Comparison of ENCODE assay signal across 8 cellular contexts in the genomic region with DNA sequence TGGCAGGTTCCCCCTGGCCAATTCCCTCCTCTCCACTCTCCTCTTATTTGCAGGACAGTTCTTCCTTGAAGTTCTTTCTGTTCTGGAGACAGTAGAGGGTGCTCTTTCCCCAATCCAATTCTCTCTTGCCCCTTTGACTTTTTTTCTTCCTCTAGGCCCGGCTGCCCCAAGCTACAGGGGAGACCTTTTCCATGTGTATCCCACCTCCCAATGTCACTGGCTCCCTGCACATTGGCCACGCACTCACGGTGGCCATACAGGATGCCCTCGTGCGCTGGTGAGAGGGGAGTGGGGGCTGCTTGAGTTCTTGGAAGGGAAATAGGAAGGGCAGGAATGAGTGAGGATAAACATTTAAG. TPM values are rescaled to one million over a fixed set of nuclear protein-coding genes. Genes with fewer than 3 reads are reported as not detected.
A peak's percentile ranks its signal among the peaks of the same experiment; 100 is the strongest.
DNase-seq lines count a peak whose midpoint lies in the region; ATAC-seq and TF ChIP-seq lines count a peak whose summit lies in the region.

No MANE protein-coding gene starts in this region.

- no peak overlapping the region for H2AK5ac ChIP-seq in neuronal stem cell (ENCODE audit: low read depth, low read length)

- peak overlapping the region; percentile 94 for H3K27ac Mint-ChIP-seq in activated T-cell treated with anti-CD3 and anti-CD28 coated beads, Interleukin-2, amount 50 U/mL, for 24 hours

- H3K4me1 ChIP-seq in foreskin keratinocyte (peaks cover 7% of the 10 kb centered on the region), neuronal stem cell (ENCODE audit: control insufficient read depth in 2 of 2, insufficient read depth in 1 of 2, low read depth in 1 of 2, low read length in 2 of 2) (peaks cover 5 to 13% of the 10 kb centered on the region in 2 donors)

- H4K8ac ChIP-seq in neuronal stem cell (ENCODE audit: low read depth, low read length), result no peak overlapping the region

- DNase-seq in AG09319 (ENCODE audit: extremely low read depth, low read depth) (peak; percentile 32), NCI-H2227 (lab: John Stamatoyannopoulos, UW; ENCODE audit: unreplicated experiment) (peak; percentile 60), foreskin keratinocyte (peak in 1 of 2 donors; percentile 48), neuronal stem cell (ENCODE audit: low spot score) (peak; percentile 67), NK-92 (lab: John Stamatoyannopoulos, UW; ENCODE audit: unreplicated experiment) (no peak)
- peak; percentile 46 for DNase-seq in activated T-cell treated with anti-CD3 and anti-CD28 coated beads, Interleukin-2, amount 50 U/mL, for 24 hours

- no peak for ATAC-seq in foreskin keratinocyte
- ATAC-seq in HG03432 (IDR thresholded peaks at IDR 0.05; ENCODE audit: unreplicated experiment), result no peak

- no peaks in the 10 kb centered on the region for H3K27me3 Mint-ChIP-seq in activated T-cell treated with anti-CD3 and anti-CD28 coated beads, Interleukin-2, amount 50 U/mL, for 24 hours

- peaks cover 92% of the 10 kb centered on the region for H3K36me3 Mint-ChIP-seq in activated T-cell treated with anti-CD3 and anti-CD28 coated beads, Interleukin-2, amount 50 U/mL, for 24 hours (ENCODE audit: low read depth)

- H3K27ac ChIP-seq in foreskin keratinocyte (no peak overlapping the region), neuronal stem cell (replicated peaks; ENCODE audit: low read length) (no peak overlapping the region)

- H2BK15ac ChIP-seq in neuronal stem cell (ENCODE audit: low read length), result no peak overlapping the region

- no peak overlapping the region for H2BK5ac ChIP-seq in neuronal stem cell (ENCODE audit: low read length)

- no peak overlapping the region for H2BK120ac ChIP-seq in neuronal stem cell (ENCODE audit: low read depth, low read length)

- no peak overlapping the region for H3K14ac ChIP-seq in neuronal stem cell (ENCODE audit: low read length)

- H3K27me3 ChIP-seq in foreskin keratinocyte (no peaks in the 10 kb centered on the region), neuronal stem cell (ENCODE audit: control insufficient read depth in 3 of 3, insufficient read depth in 3 of 3, low read depth in 1 of 3, low read length in 3 of 3) (no peaks in the 10 kb centered on the region)

- TF ChIP-seq CTCF in AG09319 (IDR thresholded peaks at IDR 0.05; ENCODE audit: low read depth, low read length) (peak; percentile 74), GM12872 (IDR thresholded peaks at IDR 0.05; ENCODE audit: insufficient read depth, low read depth, low read length) (peak; percentile 66), foreskin keratinocyte (conservative IDR thresholded peaks at IDR 0.05) (peak; percentile 85)

- peak overlapping the region; percentile 92 for H3K4me3 Mint-ChIP-seq in activated T-cell treated with anti-CD3 and anti-CD28 coated beads, Interleukin-2, amount 50 U/mL, for 24 hours

- H3K36me3 ChIP-seq in neuronal stem cell (replicated peaks in 1 of 2; ENCODE audit: control insufficient read depth in 2 of 2, insufficient read depth in 2 of 2, low read length in 2 of 2), result peaks cover 39 to 73% of the 10 kb centered on the region in 2 donors

- H3K18ac ChIP-seq in neuronal stem cell (ENCODE audit: low read length), result no peak overlapping the region

- H3K9me3 ChIP-seq in neuronal stem cell (replicated peaks in 1 of 2; ENCODE audit: control insufficient read depth in 2 of 2, insufficient read depth in 1 of 2, low read depth in 1 of 2, low read length in 2 of 2), result no peaks in the 10 kb centered on the region

- no peaks in the 10 kb centered on the region for H3K9me3 Mint-ChIP-seq in activated T-cell treated with anti-CD3 and anti-CD28 coated beads, Interleukin-2, amount 50 U/mL, for 24 hours

- no peak overlapping the region for H2BK12ac ChIP-seq in neuronal stem cell (ENCODE audit: low read length)

- no peak overlapping the region for H3K9ac ChIP-seq in neuronal stem cell (ENCODE audit: low read depth, low read length, poor library complexity)

- no peak overlapping the region for H3K23ac ChIP-seq in neuronal stem cell (ENCODE audit: low read depth, low read length, poor library complexity)

- H2AFZ ChIP-seq in neuronal stem cell (ENCODE audit: low read length), result peak overlapping the region; percentile 25

- H3K4me3 ChIP-seq in neuronal stem cell (ENCODE audit: low read length in 2 of 2), result no peak overlapping the region

- no peak overlapping the region for H3K4ac ChIP-seq in neuronal stem cell (ENCODE audit: low read length)

- whole genome bisulfite sequencing in neuronal stem cell (ENCODE audit: extremely low coverage in 2 of 2, insufficient read length in 2 of 2, insufficient replicate concordance in 1 of 2), 2 donors, result no CpG with 5 or more reads among the region's 5 CpGs

- H3K4me2 ChIP-seq in neuronal stem cell (ENCODE audit: insufficient read depth, low read length, poor library complexity, severe bottlenecking), result no peak overlapping the region

- H3K79me1 ChIP-seq in neuronal stem cell (ENCODE audit: low read depth, low read length), result no peaks in the 10 kb centered on the region

- no peak overlapping the region for H4K91ac ChIP-seq in neuronal stem cell (ENCODE audit: low read depth, low read length, poor library complexity)

- peaks cover 46% of the 10 kb centered on the region for H3K4me1 Mint-ChIP-seq in activated T-cell treated with anti-CD3 and anti-CD28 coated beads, Interleukin-2, amount 50 U/mL, for 24 hours (ENCODE audit: low read depth)

RNA-seq across cellular contexts. Expression of a gene that starts 1.5 kb away (rescaled TPM):
- total RNA-seq in foreskin keratinocyte, result 26.4 and 32.5 TPM in 2 replicates
- polyA plus RNA-seq in foreskin keratinocyte, result 18.1 and 21.5 TPM in 2 replicates
- 25.0 TPM for polyA plus RNA-seq in neuronal stem cell (2013, experiment 1 of 2)
- 24.8 TPM for polyA plus RNA-seq in neuronal stem cell (2013, experiment 2 of 2)

RNA-seq across cellular contexts. Expression of a gene that starts 7.6 kb away (rescaled TPM):
- total RNA-seq in foreskin keratinocyte, result 23.6 and 25.9 TPM in 2 replicates
- 33.1 and 38.8 TPM in 2 replicates for polyA plus RNA-seq in foreskin keratinocyte
- polyA plus RNA-seq in neuronal stem cell (2013, experiment 1 of 2), result 54.0 TPM
- polyA plus RNA-seq in neuronal stem cell (2013, experiment 2 of 2), result 54.9 TPM

RNA-seq across cellular contexts. Expression of a gene that starts 16.4 kb away (rescaled TPM):
- not detected in 2 replicates for total RNA-seq in foreskin keratinocyte
- not detected in 2 replicates for polyA plus RNA-seq in foreskin keratinocyte
- not detected for polyA plus RNA-seq in neuronal stem cell (2013, experiment 1 of 2)
- polyA plus RNA-seq in neuronal stem cell (2013, experiment 2 of 2), result not detected

RNA-seq across cellular contexts. Expression of a gene that starts 25.2 kb away (rescaled TPM):
- not detected in 2 replicates for total RNA-seq in foreskin keratinocyte
- not detected in 2 replicates for polyA plus RNA-seq in foreskin keratinocyte
- 0.29 TPM for polyA plus RNA-seq in neuronal stem cell (2013, experiment 1 of 2)
- polyA plus RNA-seq in neuronal stem cell (2013, experiment 2 of 2), result 0.24 TPM

RNA-seq across cellular contexts. Expression of a gene that starts 31.2 kb away (rescaled TPM):
- 211 and 243 TPM in 2 replicates for total RNA-seq in foreskin keratinocyte
- polyA plus RNA-seq in foreskin keratinocyte, result 138 and 147 TPM in 2 replicates
- 144 TPM for polyA plus RNA-seq in neuronal stem cell (2013, experiment 1 of 2)
- polyA plus RNA-seq in neuronal stem cell (2013, experiment 2 of 2), result 140 TPM
